ENCODE assay signal across 25 cellular contexts in the genomic region with DNA sequence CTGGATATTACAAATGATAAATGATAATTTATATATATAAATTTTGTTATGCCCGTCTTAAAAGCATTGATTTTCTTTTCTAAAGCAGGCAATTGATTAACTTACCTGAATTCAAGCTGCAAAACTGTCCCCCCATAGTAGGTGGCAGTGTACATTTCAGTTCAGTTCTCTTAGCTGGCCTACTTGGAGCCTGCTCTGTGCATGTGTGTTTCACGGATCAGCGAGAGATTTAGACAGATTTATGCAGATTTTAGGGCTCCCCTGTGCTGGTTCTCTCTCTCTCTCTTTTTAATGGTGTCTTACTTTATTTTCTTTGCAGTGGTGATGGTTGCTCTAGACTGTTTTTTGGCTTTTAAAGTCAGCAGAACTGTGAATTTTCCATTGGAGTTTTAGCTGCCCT. TPM values are rescaled to one million over a fixed set of nuclear protein-coding genes. Genes with fewer than 3 reads are reported as not detected.
DNase-seq lines count a peak whose midpoint lies in the region; ATAC-seq and TF ChIP-seq lines count a peak whose summit lies in the region.
"Had no signal": no experiment of that assay in that cellular context is flagged by ENCODE, and none has a peak within 500 bp of the region (broad histone marks: within the 10 kb centered on the region; RNA-seq: fewer than 3 reads in every experiment).

No MANE protein-coding gene starts in this region.

- no peak for DNase-seq in cardiac muscle cell (ENCODE audit: low read depth in 1 of 2, low spot score in 1 of 2)
- DNase-seq in right atrium auricular region (ENCODE audit: low spot score): no peak
- DNase-seq in WERI-Rb-1: peak; percentile 34
- no peak for DNase-seq in left lobe of liver (ENCODE audit: low spot score)
- no peak for DNase-seq in thoracic aorta (ENCODE audit: low spot score)
- DNase-seq in iPS-NIHi11 (ENCODE audit: low spot score): no peak
- no peak for DNase-seq in left colon
- DNase-seq: activated CD4-positive, alpha-beta T cell treated with anti-CD3 and anti-CD28 coated beads for 4 hours; activated gamma-delta T cell treated with Interleukin-2 at 50 U/mL for 16 hours; activated naive CD8-positive, alpha-beta T cell treated with anti-CD3 and anti-CD28 coated beads, Interleukin-2, amount 50 U/mL, for 24 hours; activated T-cell treated with anti-CD3 and anti-CD28 coated beads, Interleukin-2, amount 50 U/mL, for 1 hour; CD8-positive, alpha-beta T cell; DMS153; glutamatergic neuron; NCI-H146; NCI-H2107; OCI-M1; stimulated activated naive CD8-positive, alpha-beta T cell treated with anti-CD3 and anti-CD28 coated beads, Interleukin-15, amount 100 ng/mL, for 72 hours; T-helper 2 cell; thyroid gland had no signal

- intact Hi-C loops in left colon (cut with DNase I, micrococcal nuclease): no loop called here

- H3K9me3 ChIP-seq in cardiac muscle cell (ENCODE audit: low read depth) (no peaks in the 10 kb centered on the region), right atrium auricular region (no peaks in the 10 kb centered on the region), WERI-Rb-1 (ENCODE audit: severe bottlenecking) (no peaks in the 10 kb centered on the region), thoracic aorta (no peaks in the 10 kb centered on the region)
- H3K9me3 ChIP-seq: neutrophil, prostate gland, thyroid gland had no signal

- H3K27ac ChIP-seq in cardiac muscle cell (peak overlapping the region; percentile 55), right atrium auricular region (no peak overlapping the region), WERI-Rb-1 (peak overlapping the region; percentile 27; the same call in 1 of the 2 replicates), thoracic aorta (peak overlapping the region; percentile 2 to 64)
- H3K27ac ChIP-seq: neutrophil, prostate gland, thyroid gland had no signal

- TF ChIP-seq CTCF in cardiac muscle cell (IDR thresholded peaks at IDR 0.05; ENCODE audit: low read depth, low read length): no peak
- no peak for TF ChIP-seq CTCF in right atrium auricular region (IDR thresholded peaks at IDR 0.05)
- TF ChIP-seq CTCF in WERI-Rb-1 (IDR thresholded peaks at IDR 0.05; ENCODE audit: low read depth, low read length): no peak
- no peak for TF ChIP-seq CTCF in thoracic aorta (IDR thresholded peaks at IDR 0.05)

- peak; percentile 31 for ATAC-seq in left lobe of liver
- ATAC-seq in thoracic aorta (ENCODE audit: insufficient number of reproducible peaks, low FRiP score, low read depth): no peak
- ATAC-seq in left colon: no peak
- no peak for ATAC-seq in HG03520 (IDR thresholded peaks at IDR 0.05; ENCODE audit: unreplicated experiment)
- ATAC-seq: activated naive CD8-positive, alpha-beta T cell treated with anti-CD3 and anti-CD28 coated beads, Interleukin-2, amount 50 U/mL, for 24 hours; CD8-positive, alpha-beta T cell; HCT116; SK-N-SH treated with all-trans-retinoic acid at 6 μM for 48 hours; stimulated activated naive CD8-positive, alpha-beta T cell treated with anti-CD3 and anti-CD28 coated beads, Interleukin-15, amount 100 ng/mL, for 72 hours had no signal

- H3K36me3 ChIP-seq in cardiac muscle cell (no peaks in the 10 kb centered on the region), right atrium auricular region (no peaks in the 10 kb centered on the region), WERI-Rb-1 (no peaks in the 10 kb centered on the region; the same call in 1 of the 2 replicates), thoracic aorta (no peaks in the 10 kb centered on the region)
- H3K36me3 ChIP-seq: neutrophil, prostate gland, thyroid gland had no signal

- H3K4me3 ChIP-seq in cardiac muscle cell (no peak overlapping the region), right atrium auricular region (no peak overlapping the region), WERI-Rb-1 (ENCODE audit: low read depth, low read length) (no peak overlapping the region), thoracic aorta (peak overlapping the region; percentile 9)
- H3K4me3 ChIP-seq: prostate gland, thyroid gland had no signal

- H3K4me1 ChIP-seq in cardiac muscle cell (ENCODE audit: low read depth) (peaks cover 25% of the 10 kb centered on the region), right atrium auricular region (peaks cover 0 to 58% of the 10 kb centered on the region in 2 donors), thoracic aorta (ENCODE audit: control insufficient read depth in 1 of 2, low read depth in 2 of 2) (peaks cover 68 to 85% of the 10 kb centered on the region in 2 donors)
- H3K4me1 ChIP-seq: prostate gland had no signal

- H3K27me3 ChIP-seq in cardiac muscle cell (no peaks in the 10 kb centered on the region), right atrium auricular region (no peaks in the 10 kb centered on the region), WERI-Rb-1 (ENCODE audit: insufficient read depth, low read depth, severe bottlenecking) (no peaks in the 10 kb centered on the region), thoracic aorta (replicated peaks; ENCODE audit: insufficient read depth) (no peaks in the 10 kb centered on the region)
- H3K27me3 ChIP-seq: neutrophil, thyroid gland had no signal

RNA-seq across cellular contexts. Expression of gene CLIC4, which starts 30.7 kb away (rescaled TPM):
- 174 and 361 TPM in 2 replicates for total RNA-seq in cardiac muscle cell
- 136 and 221 TPM in 2 replicates for polyA plus RNA-seq in cardiac muscle cell
- 100 to 1,000 TPM; 236 to 265 TPM for total RNA-seq in right atrium auricular region
- 54.4 TPM for total RNA-seq in left lobe of liver
- total RNA-seq in thoracic aorta: 100 to 1,000 TPM; 740 to 777 TPM
- 10 to 100 TPM; 39.4 to 79.8 TPM for total RNA-seq in left colon

Comparison
In these comparisons a context has a peak if more than half of its experiments do, and no peak if none do; other contexts are left out.
1. H3K27ac ChIP-seq: peak in cardiac muscle cell (single experiment), WERI-Rb-1 (single experiment) and thoracic aorta (2 of 2); none in right atrium auricular region (0 of 2).